Comparison of ENCODE assay signal across 9 cellular contexts in the genomic region with DNA sequence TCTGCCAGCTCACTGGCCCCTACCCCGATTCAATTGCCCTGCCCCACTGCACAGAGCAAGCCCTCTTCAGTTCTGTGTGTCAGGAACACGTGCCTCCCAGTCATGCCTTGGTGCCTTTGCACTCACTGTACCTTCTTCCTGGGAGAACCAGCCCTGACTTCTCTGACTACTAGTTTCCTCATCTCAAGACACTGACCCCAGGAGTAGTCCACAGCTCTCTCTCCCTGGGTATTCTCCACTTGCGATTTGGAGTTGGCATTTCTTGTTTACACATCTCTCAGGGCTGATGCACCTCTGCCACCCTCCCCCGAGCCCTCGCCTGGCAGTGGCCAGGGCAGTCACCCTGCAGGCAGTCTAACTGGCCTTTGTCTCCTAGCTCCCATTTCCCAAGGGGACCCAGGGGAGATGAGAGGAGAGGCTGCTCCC. TPM values are rescaled to one million over a fixed set of nuclear protein-coding genes. Genes with fewer than 3 reads are reported as not detected.
DNase-seq lines count a peak whose midpoint lies in the region; FAIRE-seq and TF ChIP-seq lines count a peak whose summit lies in the region.
"Had no signal": no experiment of that assay in that cellular context is flagged by ENCODE, and none has a peak within 500 bp of the region (broad histone marks: within the 10 kb centered on the region; RNA-seq: fewer than 3 reads in every experiment).

No MANE protein-coding gene starts in this region.

- no peak for TF ChIP-seq EP300 in sigmoid colon (IDR thresholded peaks at IDR 0.05)

- H3K9me3 ChIP-seq in esophagus (ENCODE audit: control insufficient read depth in 2 of 2, insufficient read depth in 1 of 2, low read depth in 1 of 2, low read length in 1 of 2) (no peaks in the 10 kb centered on the region), small intestine (ENCODE audit: control insufficient read depth, low read depth) (no peaks in the 10 kb centered on the region), sigmoid colon (no peaks in the 10 kb centered on the region)

- H3K4me1 ChIP-seq in esophagus (ENCODE audit: control insufficient read depth in 2 of 2, insufficient read depth in 2 of 2, low read length in 1 of 2): peaks cover 18 to 77% of the 10 kb centered on the region in 2 donors
- peaks cover 4 to 20% of the 10 kb centered on the region in 2 donors for H3K4me1 ChIP-seq in small intestine (ENCODE audit: control insufficient read depth in 2 of 2, insufficient read depth in 1 of 2, low read depth in 1 of 2, low read length in 1 of 2)
- H3K4me1 ChIP-seq in sigmoid colon: peaks cover 0 to 49% (median 41%) of the 10 kb centered on the region in 4 donors

- in situ Hi-C loops in Caki2 (cut with HindIII; ENCODE audit: low pct_unique_long_range_greater_than_20kb, low sequenced_read_pairs) (no loop called here), SK-MEL-5 (cut with HindIII; ENCODE audit: low pct_unique_long_range_greater_than_20kb, low sequenced_read_pairs) (no loop called here)

- intact Hi-C loops in sigmoid colon (cut with DNase I): no loop called here

- no peak for TF ChIP-seq POLR2A in sigmoid colon (IDR thresholded peaks at IDR 0.05)

- TF ChIP-seq CTCF in sigmoid colon (IDR thresholded peaks at IDR 0.05): no peak

- H3K36me3 ChIP-seq in esophagus (ENCODE audit: control insufficient read depth in 2 of 2, insufficient read depth in 2 of 2, low read length in 1 of 2) (peaks cover 0 to 26% of the 10 kb centered on the region in 2 donors), small intestine (ENCODE audit: control insufficient read depth in 2 of 2, insufficient read depth in 2 of 2, low read length in 2 of 2) (peaks cover 0 to 3% of the 10 kb centered on the region in 2 donors), sigmoid colon (peaks cover 0 to 26% (median 13%) of the 10 kb centered on the region in 4 donors)

- H3K4me3 ChIP-seq in esophagus (ENCODE audit: low read depth in 1 of 2, low read length in 2 of 2) (no peak overlapping the region), small intestine (ENCODE audit: low read depth in 1 of 2, low read length in 2 of 2) (no peak overlapping the region), sigmoid colon (no peak overlapping the region)

- H3K27me3 ChIP-seq in esophagus (ENCODE audit: control insufficient read depth in 1 of 2, insufficient read depth in 2 of 2, low read length in 2 of 2) (no peaks in the 10 kb centered on the region), small intestine (ENCODE audit: control insufficient read depth in 2 of 2, insufficient read depth in 2 of 2, low read length in 2 of 2) (no peaks in the 10 kb centered on the region), sigmoid colon (no peaks in the 10 kb centered on the region)

- no peak for FAIRE-seq in small intestine (lab: Jason Lieb, UNC)
- FAIRE-seq: RCC 7860 had no signal

- whole genome bisulfite sequencing in esophagus, 2 donors: 34 to 44% methylated on average over 5 of the region's 5 CpGs
- 26 to 60% (median 31%) methylated on average over 5 of the region's 5 CpGs for WGBS in small intestine, 3 donors
- 41 to 62% methylated on average over 5 of the region's 5 CpGs for WGBS in sigmoid colon, 2 donors

- peak; percentile 62 for DNase-seq in Caki2 (ENCODE audit: low read depth)
- peak; percentile 58 for DNase-seq in SK-MEL-5 (ENCODE audit: low read depth, low spot score)
- no peak for DNase-seq in small intestine
- no peak for DNase-seq in sigmoid colon
- no peak for DNase-seq in GM19238 (ENCODE audit: insufficient read length, low spot score)
- no peak for DNase-seq in COLO829 (ENCODE audit: low spot score)
- DNase-seq: NCI-H1436 had no signal

- H3K27ac ChIP-seq in esophagus (ENCODE audit: low read depth in 2 of 2, low read length in 1 of 2) (peak overlapping the region; percentile 44 to 83), small intestine (ENCODE audit: low read depth in 1 of 2, low read length in 1 of 2) (peak overlapping the region; percentile 3 to 12), sigmoid colon (no peak overlapping the region)

RNA-seq across cellular contexts. Expression of a gene that starts 5.7 kb away (rescaled TPM):
- 0.30 and 2.5 TPM in 2 replicates for total RNA-seq in Caki2 (2014; rRNA removed; shearing (Covaris generic); ENCODE audit: low replicate concordance)
- 0.16 and 0.32 TPM in 2 replicates for total RNA-seq in SK-MEL-5 (2014; rRNA removed; shearing (Covaris generic))
- polyA plus RNA-seq in SK-MEL-5 (2015; cell fraction: cytosol; rRNA removed): 1.8 and 2.3 TPM in 2 replicates
- polyA plus RNA-seq in SK-MEL-5 (2015; cell fraction: nucleus; rRNA removed): 1.9 and 2.1 TPM in 2 replicates
- 1 to 10 TPM; 5.5 to 7.0 TPM for polyA plus RNA-seq in esophagus
- polyA plus RNA-seq in small intestine: 1 to 10 TPM; 4.8 to 7.8 (median 6.9) TPM
- total RNA-seq in sigmoid colon: 10 to 100 TPM in 1 of 4 donors, 1 to 10 TPM in 3; 2.1 to 17.0 (median 5.3) TPM
- 10 to 100 TPM in 2 of 3 donors, 1 to 10 TPM in 1; 8.1 to 13.2 (median 11.8) TPM for polyA plus RNA-seq in sigmoid colon

RNA-seq across cellular contexts. Expression of a gene that starts 11.0 kb away (rescaled TPM):
- 172 and 238 TPM in 2 replicates for total RNA-seq in Caki2 (2014; rRNA removed; shearing (Covaris generic); ENCODE audit: low replicate concordance)
- total RNA-seq in SK-MEL-5 (2014; rRNA removed; shearing (Covaris generic)): 64.8 and 66.5 TPM in 2 replicates
- 66.5 and 75.2 TPM in 2 replicates for polyA plus RNA-seq in SK-MEL-5 (2015; cell fraction: cytosol; rRNA removed)
- 21.9 and 26.9 TPM in 2 replicates for polyA plus RNA-seq in SK-MEL-5 (2015; cell fraction: nucleus; rRNA removed)
- polyA plus RNA-seq in esophagus: 10 to 100 TPM; 33.8 to 39.1 TPM
- polyA plus RNA-seq in small intestine: 10 to 100 TPM; 28.2 to 34.4 (median 28.6) TPM
- total RNA-seq in sigmoid colon: 10 to 100 TPM; 15.2 to 22.2 (median 19.1) TPM
- 10 to 100 TPM; 19.8 to 32.8 (median 30.3) TPM for polyA plus RNA-seq in sigmoid colon

RNA-seq across cellular contexts. Expression of a gene that starts 36.6 kb away (rescaled TPM):
- 13.2 and 25.6 TPM in 2 replicates for total RNA-seq in Caki2 (2014; rRNA removed; shearing (Covaris generic); ENCODE audit: low replicate concordance)
- total RNA-seq in SK-MEL-5 (2014; rRNA removed; shearing (Covaris generic)): 17.7 and 18.3 TPM in 2 replicates
- polyA plus RNA-seq in SK-MEL-5 (2015; cell fraction: cytosol; rRNA removed): 21.4 and 23.1 TPM in 2 replicates
- polyA plus RNA-seq in SK-MEL-5 (2015; cell fraction: nucleus; rRNA removed): 80.6 and 85.4 TPM in 2 replicates
- polyA plus RNA-seq in esophagus (10 to 100 TPM in 1 of 2 donors, 1 to 10 TPM in 1; 8.3 to 12.9 TPM), small intestine (10 to 100 TPM; 13.9 to 18.1 (median 13.9) TPM), sigmoid colon (10 to 100 TPM in 2 of 3 donors, 1 to 10 TPM in 1; 9.6 to 17.7 (median 12.3) TPM)
- 10 to 100 TPM in 1 of 4 donors, 1 to 10 TPM in 3; 5.0 to 13.3 (median 7.2) TPM for total RNA-seq in sigmoid colon

RNA-seq across cellular contexts. Expression of a gene that starts 38.4 kb away (rescaled TPM):
- 3.8 and 7.1 TPM in 2 replicates for total RNA-seq in Caki2 (2014; rRNA removed; shearing (Covaris generic); ENCODE audit: low replicate concordance)
- total RNA-seq in SK-MEL-5 (2014; rRNA removed; shearing (Covaris generic)): 4.0 and 4.2 TPM in 2 replicates
- polyA plus RNA-seq in SK-MEL-5 (2015; cell fraction: cytosol; rRNA removed): 2.9 and 4.9 TPM in 2 replicates
- 9.1 and 17.7 TPM in 2 replicates for polyA plus RNA-seq in SK-MEL-5 (2015; cell fraction: nucleus; rRNA removed)
- 1 to 10 TPM; 1.8 to 2.0 TPM for polyA plus RNA-seq in esophagus
- polyA plus RNA-seq in small intestine: 1 to 10 TPM; 1.1 to 3.9 (median 1.9) TPM
- total RNA-seq in sigmoid colon: 10 to 100 TPM; 13.3 to 28.0 (median 16.0) TPM
- 1 to 10 TPM; 1.8 to 4.0 (median 2.3) TPM for polyA plus RNA-seq in sigmoid colon

Comparison
In these comparisons a context has a peak if more than half of its experiments do, and no peak if none do; other contexts are left out.
1. DNase-seq: peak in Caki2 (single experiment) and SK-MEL-5 (single experiment); none in small intestine (single experiment), sigmoid colon (single experiment), GM19238 (single experiment) and COLO829 (single experiment).
2. H3K27ac ChIP-seq: peak in esophagus (2 of 2) and small intestine (2 of 2); none in sigmoid colon (0 of 4).